In genomic region chr1:83998599-83999315, GRCh38 we compare ENCODE assay signal across 8 cellular contexts. TPM values are rescaled to one million over a fixed set of nuclear protein-coding genes. Genes with fewer than 3 reads are reported as not detected.
A peak's percentile ranks its signal among the peaks of the same experiment; 100 is the strongest.
DNase-seq lines count a peak whose midpoint lies in the region; ATAC-seq, FAIRE-seq and TF ChIP-seq lines count a peak whose summit lies in the region.

Gene TTLL7 (minus strand): TSS chr1:83999132. CDS start chr1:83952211, 46,921 bp downstream.

- H3K4me1 ChIP-seq in HUES6 (ENCODE audit: control insufficient read depth, insufficient read depth, low read length) (no peaks in the 10 kb centered on the region), Panc1 (ENCODE audit: control insufficient read depth, insufficient read depth, low read length) (peaks cover 16% of the 10 kb centered on the region), neuron (ENCODE audit: insufficient read depth, low read length) (peaks cover 6% of the 10 kb centered on the region)

- CTCF ChIA-PET in Panc1 (lab: Charles Lee): interaction anchor here (0.5 to 0.7 kb wide), 2 partner anchors 80 to 192 kb away, joined by 3 read pairs; no protein-coding TSS in a partner anchor

- no TSS peak for BruUV-seq in Panc1 (replicated peaks; lab: Mats Ljungman, UMichigan)

- H3K9me3 ChIP-seq in HUES6 (ENCODE audit: control insufficient read depth, insufficient read depth, low read depth, low read length) (no peaks in the 10 kb centered on the region), Panc1 (ENCODE audit: control insufficient read depth, insufficient read depth, low read depth, low read length) (no peaks in the 10 kb centered on the region), neuron (ENCODE audit: low read length) (no peaks in the 10 kb centered on the region)

- in situ Hi-C loops in Caki2 (cut with HindIII; ENCODE audit: low pct_unique_long_range_greater_than_20kb, low sequenced_read_pairs): no loop called here
- in situ Hi-C loops in Panc1 (cut with HindIII; ENCODE audit: low pct_unique_long_range_greater_than_20kb, low sequenced_read_pairs): no loop called here

- peak within 1 kb of the TSS; percentile 100 for H2AFZ ChIP-seq in neuron (ENCODE audit: low read depth, low read length)

- H3K36me3 ChIP-seq in HUES6 (ENCODE audit: control insufficient read depth, insufficient read depth, low read length) (no peaks in the 10 kb centered on the region), Panc1 (ENCODE audit: control insufficient read depth, insufficient read depth, low read length) (no peaks in the 10 kb centered on the region), neuron (ENCODE audit: insufficient read depth, low read length) (no peaks in the 10 kb centered on the region)

- TF ChIP-seq CTCF in Panc1 (IDR thresholded peaks at IDR 0.05): no peak; the same call in 1 of the 2 replicates

- H3K27me3 ChIP-seq in HUES6 (ENCODE audit: control insufficient read depth, insufficient read depth, low read length) (peaks cover 74% of the 10 kb centered on the region), Panc1 (ENCODE audit: control insufficient read depth, insufficient read depth, low read length) (no peaks in the 10 kb centered on the region), neuron (ENCODE audit: insufficient read depth, low read length) (peaks cover 19% of the 10 kb centered on the region)

- H3K9ac ChIP-seq in HUES6 (ENCODE audit: low read length): peak within 1 kb of the TSS; percentile 99

- no peak for FAIRE-seq in frontal cortex (lab: Jason Lieb, UNC)

- DNase-seq in Caki2 (ENCODE audit: low read depth) (peak; percentile 75), Panc1 (ENCODE audit: low read depth, low spot score) (no peak), frontal cortex (ENCODE audit: low spot score in 2 of 2) (peak; percentile 71 to 79), substantia nigra (lab: John Stamatoyannopoulos, UW) (peak in 48 of 49 donors; percentile 34 to 95 (median 84))
- peak; percentile 30 for DNase-seq in activated effector memory CD4-positive, alpha-beta T cell treated with Interleukin-2 at 50 U/mL for 16 hours

- POLR2A ChIA-PET in Panc1 (lab: Charles Lee): interaction anchor here (0.6 to 0.7 kb wide), 3 partner anchors 392 to 1105 kb away, joined by 3 read pairs; no protein-coding TSS in a partner anchor

- intact Hi-C loops in Panc1 (cut with micrococcal nuclease; ENCODE audit: unreplicated experiment): loop anchor here (10.0 kb wide), 1 partner anchor 76 kb away; no protein-coding TSS in a partner anchor

- H3K27ac ChIP-seq in HUES6 (ENCODE audit: low read depth, low read length) (peak within 1 kb of the TSS; percentile 95; the same call in 1 of the 2 replicates), Panc1 (ENCODE audit: low read length) (peak within 1 kb of the TSS; percentile 93), substantia nigra (ENCODE audit: low read depth, low read length, poor library complexity, severe bottlenecking) (peak within 1 kb of the TSS; percentile 98)

- ATAC-seq in GM21515 (IDR thresholded peaks at IDR 0.05; ENCODE audit: unreplicated experiment) (peak; percentile 91), Panc1 (peak; percentile 96)

- peak within 1 kb of the TSS; percentile 92 for H3K4me3 ChIP-seq in HUES6 (ENCODE audit: low read depth, low read length)
- peak within 1 kb of the TSS; percentile 70 to 81 for H3K4me3 ChIP-seq in Panc1 (ENCODE audit: low read depth in 2 of 2, low read length in 2 of 2)
- peak within 1 kb of the TSS; percentile 82 for H3K4me3 ChIP-seq in neuron (ENCODE audit: low read length)

RNA-seq across cellular contexts. Expression of gene TTLL7, which starts in this region (rescaled TPM):
- 0.67 and 20.4 TPM in 2 replicates for total RNA-seq in Caki2 (2014; rRNA removed; shearing (Covaris generic); ENCODE audit: low replicate concordance)
- total RNA-seq in Panc1 (2021; ENCODE audit: unreplicated experiment): 31.4 TPM
- 16.0 TPM for polyA plus RNA-seq in Panc1 (2012; ENCODE audit: insufficient read length)
- total RNA-seq in frontal cortex: 134 TPM
